ENCODE assay signal across 18 cellular contexts in genomic region chrX:16319929-16320328, GRCh38.
"Had no signal": no experiment of that assay in that cellular context is flagged by ENCODE, and none has a peak within 500 bp of the region (broad histone marks: within the 10 kb centered on the region; RNA-seq: fewer than 3 reads in every experiment).

No MANE protein-coding gene starts in this region.

- DNase-seq: activated B cell treated with CpG ODN at 0.5 μM for 24 hours; activated CD4-positive, alpha-beta T cell treated with anti-CD3 and anti-CD28 coated beads, Interleukin-2, amount 10 ng/mL, durations not matched to agents 24 days and 14 days; activated CD8-positive, alpha-beta memory T cell treated with anti-CD3 and anti-CD28 coated beads, Interleukin-2, amount 50 U/mL, for 48 hours; activated gamma-delta T cell; activated T-cell treated with anti-CD3 and anti-CD28 coated beads, Interleukin-2, amount 50 U/mL, for 72 hours; cerebellar nuclear complex; effector memory CD8-positive, alpha-beta T cell; hippocampal formation; kidney; left ventricle myocardium inferior; naive thymus-derived CD8-positive, alpha-beta T cell; retina; stimulated activated CD4-positive, alpha-beta T cell treated with anti-CD3 and anti-CD28 coated beads, Interleukin-15, amount 100 ng/mL, for 24 hours; stimulated activated CD4-positive, alpha-beta T cell treated with anti-CD3 and anti-CD28 coated beads, Interleukin-4, amount 100 ng/mL, for 1 hour; stimulated activated naive B cell treated with anti-CD40 and anti-IgM and Interleukin-4, amounts not matched to agents 10 μg/mL and 1 μg/mL and 100 μg/mL, for 72 hours; T-helper 2 cell; thyroid gland had no signal

- H3K4me3 ChIP-seq: left ventricle myocardium inferior, thyroid gland had no signal

- H3K27me3 ChIP-seq: thyroid gland had no signal

- H3K9me3 ChIP-seq: left ventricle myocardium inferior, thyroid gland had no signal

- H3K27ac ChIP-seq: left ventricle myocardium inferior, thyroid gland had no signal

- ATAC-seq: activated naive CD4-positive, alpha-beta T cell treated with anti-CD3 and anti-CD28 coated beads, Interleukin-2, amount 50 U/mL, for 72 hours; activated T-cell treated with anti-CD3 and anti-CD28 coated beads, Interleukin-2, amount 50 U/mL, for 72 hours; effector memory CD8-positive, alpha-beta T cell; naive thymus-derived CD8-positive, alpha-beta T cell; stimulated activated naive B cell treated with anti-CD40 and anti-IgM and Interleukin-4, amounts not matched to agents 10 μg/mL and 1 μg/mL and 100 μg/mL, for 72 hours had no signal

- H3K36me3 ChIP-seq: left ventricle myocardium inferior, thyroid gland had no signal

- H3K4me1 ChIP-seq: left ventricle myocardium inferior, thyroid gland had no signal
